In genomic region chr15:76787273-76787672, GRCh38 we compare ENCODE assay signal across 9 cellular contexts.
"Had no signal": no experiment of that assay in that cellular context is flagged by ENCODE, and none has a peak within 500 bp of the region (broad histone marks: within the 10 kb centered on the region; RNA-seq: fewer than 3 reads in every experiment).

No MANE protein-coding gene starts in this region.

- H3K4me2 ChIP-seq: GM23338 had no signal

- H3K4me1 Mint-ChIP-seq: GM23338 had no signal

- H3K4me3 ChIP-seq: GM23338, HAP-1 had no signal

- H3K9me3 Mint-ChIP-seq: IgD-negative memory B cell had no signal

- DNase-seq: HFFc6 had no signal

- H3K27ac Mint-ChIP-seq: GM23338, HFFc6, IgD-negative memory B cell had no signal

- ATAC-seq: GM23338, HCT116, HepG2 had no signal

- H2AFZ ChIP-seq: GM23338 had no signal

- FAIRE-seq: H1, H54, HepG2 had no signal

- H3K4me3 Mint-ChIP-seq: GM23338, HFFc6, IgD-negative memory B cell had no signal

- H3K27ac ChIP-seq: HL-60 had no signal

- H3K27me3 Mint-ChIP-seq: IgD-negative memory B cell had no signal
